In genomic region chr15:72685301-72685924, GRCh38 we compare ENCODE assay signal across 9 cellular contexts. TPM values are rescaled to one million over a fixed set of nuclear protein-coding genes. Genes with fewer than 3 reads are reported as not detected.
DNase-seq lines count a peak whose midpoint lies in the region; TF ChIP-seq lines count a peak whose summit lies in the region.
"Had no signal": no experiment of that assay in that cellular context is flagged by ENCODE, and none has a peak within 500 bp of the region (broad histone marks: within the 10 kb centered on the region; RNA-seq: fewer than 3 reads in every experiment).

No MANE protein-coding gene starts in this region.

- H3K27me3 ChIP-seq in parathyroid adenoma (ENCODE audit: control insufficient read depth, insufficient read depth, low read length) = no peaks in the 10 kb centered on the region

- peak overlapping the region; percentile 74 for H3K27ac ChIP-seq in parathyroid adenoma

- peak overlapping the region; percentile 78 for H2AFZ ChIP-seq in parathyroid adenoma

- DNase-seq in RPMI7951 (ENCODE audit: low read depth) (peak; percentile 2), epithelial cell of proximal tubule (ENCODE audit: low read depth) (no peak), AML-193 (lab: John Stamatoyannopoulos, UW) (no peak), islet precursor cell (no peak), NOMO-1 treated with DMSO at 0.1 percent for 48 hours (lab: John Stamatoyannopoulos, UW; ENCODE audit: unreplicated experiment) (no peak)
- no peak for DNase-seq in activated CD8-positive, alpha-beta memory T cell treated with anti-CD3 and anti-CD28 coated beads for 24 hours

- H3K4me3 ChIP-seq in epithelial cell of proximal tubule (ENCODE audit: low read depth, low read length) (peak overlapping the region; percentile 62), parathyroid adenoma (ENCODE audit: low read depth, low read length) (peak overlapping the region; percentile 85)

- no peaks in the 10 kb centered on the region for H3K4me1 ChIP-seq in ES-I3 (ENCODE audit: insufficient read depth, low read length)
- no peaks in the 10 kb centered on the region for H3K4me1 ChIP-seq in parathyroid adenoma

- H3K36me3 ChIP-seq in ES-I3 (ENCODE audit: insufficient read depth, low read length) = no peaks in the 10 kb centered on the region
- H3K36me3 ChIP-seq in parathyroid adenoma (ENCODE audit: control insufficient read depth, insufficient read depth, low read length) = no peaks in the 10 kb centered on the region

- peak overlapping the region; percentile 89 for H3K4me2 ChIP-seq in parathyroid adenoma (ENCODE audit: low read length)

- H3K9ac ChIP-seq in ES-I3 (ENCODE audit: low read depth, low read length) (peak overlapping the region; percentile 98), parathyroid adenoma (no peak overlapping the region)

- H3K9me3 ChIP-seq in ES-I3 (ENCODE audit: control insufficient read depth, insufficient read depth, low read length) (no peaks in the 10 kb centered on the region), parathyroid adenoma (ENCODE audit: control insufficient read depth, low read length) (no peaks in the 10 kb centered on the region)

- TF ChIP-seq CTCF in epithelial cell of proximal tubule (conservative IDR thresholded peaks at IDR 0.05; ENCODE audit: low read depth, low read length) (peak; percentile 4), parathyroid adenoma (IDR thresholded peaks at IDR 0.05) (no peak)

- no peaks in the 10 kb centered on the region for H3K79me2 ChIP-seq in parathyroid adenoma

RNA-seq across cellular contexts. Expression of gene HIGD2B, which starts 0.6 kb away (rescaled TPM):
- not detected in 2 replicates for total RNA-seq in RPMI7951 (2014; rRNA removed; shearing (Covaris generic))
- total RNA-seq in epithelial cell of proximal tubule = not detected in 2 replicates
- total RNA-seq: M059J had no signal

RNA-seq across cellular contexts. Expression of gene BBS4, which starts 0.6 kb away (rescaled TPM):
- total RNA-seq in RPMI7951 (2014; rRNA removed; shearing (Covaris generic)) = 24.4 and 26.7 TPM in 2 replicates
- 11.6 and 16.9 TPM in 2 replicates for total RNA-seq in epithelial cell of proximal tubule

RNA-seq across cellular contexts. Expression of gene GOLGA6B, which starts 30.9 kb away (rescaled TPM):
- not detected in 2 replicates for total RNA-seq in RPMI7951 (2014; rRNA removed; shearing (Covaris generic))
- total RNA-seq in epithelial cell of proximal tubule = 0.35 TPM in 1 of 2 replicates, not detected in the other
- total RNA-seq: M059J had no signal
